20 cellular contexts compared by ENCODE assay signal in genomic region chr2:105407946-105408743, GRCh38. TPM values are rescaled to one million over a fixed set of nuclear protein-coding genes. Genes with fewer than 3 reads are reported as not detected.
DNase-seq lines count a peak whose midpoint lies in the region; ATAC-seq and TF ChIP-seq lines count a peak whose summit lies in the region.
"Had no signal": no experiment of that assay in that cellular context is flagged by ENCODE, and none has a peak within 500 bp of the region (broad histone marks: within the 10 kb centered on the region; RNA-seq: fewer than 3 reads in every experiment).

No MANE protein-coding gene starts in this region.

- peaks cover 4 to 95% (median 40%) of the 10 kb centered on the region in 12 donors for H3K4me1 ChIP-seq in heart left ventricle
- peaks cover 64% of the 10 kb centered on the region for H3K4me1 ChIP-seq in osteoblast (ENCODE audit: insufficient read depth, low read length)
- H3K4me1 ChIP-seq: BLaER1 had no signal

- 45 to 64% (median 54%) methylated on average over 7 of the region's 7 CpGs for WGBS in heart left ventricle, 4 donors

- no peaks in the 10 kb centered on the region for H3K27me3 ChIP-seq in heart left ventricle
- no peaks in the 10 kb centered on the region for H3K27me3 ChIP-seq in osteoblast (ENCODE audit: insufficient read depth, low read length)
- H3K27me3 ChIP-seq: BLaER1 had no signal

- H3K4me3 ChIP-seq in heart left ventricle (no peak overlapping the region), fibroblast of the aortic adventitia (ENCODE audit: low read depth, low read length) (no peak overlapping the region), osteoblast (ENCODE audit: insufficient read depth, low read length) (no peak overlapping the region)
- H3K4me3 ChIP-seq: BLaER1 had no signal

- DNase-seq in heart left ventricle, result peak in 2 of 5 donors; percentile 14 to 20
- DNase-seq in Right ventricle myocardium inferior (ENCODE audit: missing footprints), result no peak
- DNase-seq in fibroblast of the aortic adventitia (ENCODE audit: low read depth), result peak; percentile 58
- no peak for DNase-seq in osteoblast (ENCODE audit: insufficient read length, low spot score, missing footprints)
- no peak for DNase-seq in middle frontal gyrus (ENCODE audit: extremely low spot score, low spot score)
- no peak for DNase-seq in activated CD4-positive, CD25-positive, alpha-beta regulatory T cell treated with anti-CD3 and anti-CD28 coated beads, Interleukin-2, amount 50 U/mL, for 72 hours
- DNase-seq in caudate nucleus (lab: John Stamatoyannopoulos, UW), result no peak
- DNase-seq: CD8-positive, alpha-beta T cell; DMS79; H9; NCI-H1048; NCI-H1436 treated with DMSO at 0.1 percent for 48 hours; NCI-H2081; NCI-H510A; NCI-H774; PC-3; SHP77 had no signal

- H3K27ac ChIP-seq in heart left ventricle, result peak overlapping the region in 10 of 12 donors; percentile 15 to 81 (median 62)
- H3K27ac ChIP-seq in osteoblast (ENCODE audit: low read depth, low read length), result peak overlapping the region; percentile 95
- H3K27ac ChIP-seq in caudate nucleus (ENCODE audit: low read depth, low read length), result no peak overlapping the region
- H3K27ac ChIP-seq: BLaER1, HL-60 had no signal

- ATAC-seq in heart left ventricle (no peak), Right ventricle myocardium inferior (no peak), HG03571 (IDR thresholded peaks at IDR 0.05; ENCODE audit: unreplicated experiment) (no peak)
- ATAC-seq: CD8-positive, alpha-beta T cell; PC-3 had no signal

- H4K20me1 ChIP-seq in osteoblast (ENCODE audit: insufficient read depth, low read length), result no peaks in the 10 kb centered on the region
- H4K20me1 ChIP-seq: BLaER1 had no signal

- H3K9me3 ChIP-seq in heart left ventricle, result no peaks in the 10 kb centered on the region
- no peaks in the 10 kb centered on the region for H3K9me3 ChIP-seq in osteoblast (ENCODE audit: low read depth, low read length)
- H3K9me3 ChIP-seq: BLaER1 had no signal

- TF ChIP-seq POLR2A in heart left ventricle (IDR thresholded peaks at IDR 0.05), result no peak

- H3K79me2 ChIP-seq in osteoblast (ENCODE audit: insufficient read depth, low read length), result no peaks in the 10 kb centered on the region

- intact Hi-C loops in heart left ventricle (cut with DNase I), result loop anchor here in 1 of 10 donors (5.0 kb wide), 1 partner anchor 49 kb away; no protein-coding TSS in a partner anchor
- intact Hi-C loops in Right ventricle myocardium inferior (cut with DNase I), result no loop called here

- no peak overlapping the region for H2AFZ ChIP-seq in osteoblast (ENCODE audit: low read length)

- TF ChIP-seq CTCF in heart left ventricle (IDR thresholded peaks at IDR 0.05), result no peak
- TF ChIP-seq CTCF in fibroblast of the aortic adventitia (IDR thresholded peaks at IDR 0.05; ENCODE audit: insufficient read depth, low read length), result no peak
- no peak for TF ChIP-seq CTCF in osteoblast (IDR thresholded peaks at IDR 0.05; ENCODE audit: extremely low read depth, low read depth, low read length)

- no peak overlapping the region for H3K4me2 ChIP-seq in osteoblast (ENCODE audit: insufficient read depth, low read length)
- H3K4me2 ChIP-seq: BLaER1 had no signal

- H3K36me3 ChIP-seq in heart left ventricle (peaks cover 0 to 17% (median 0%) of the 10 kb centered on the region in 9 donors), osteoblast (ENCODE audit: insufficient read depth, low read length) (no peaks in the 10 kb centered on the region)
- H3K36me3 ChIP-seq: BLaER1 had no signal

RNA-seq across cellular contexts. Expression of gene FHL2, which starts 9.3 kb away (rescaled TPM):
- total RNA-seq in heart left ventricle (1,000 to 10,000 TPM in 7 of 9 donors, 100 to 1,000 TPM in 2; 649 to 4,692 (median 1,370) TPM), Right ventricle myocardium inferior (1,619 TPM), fibroblast of the aortic adventitia (ENCODE audit: low replicate concordance) (92.4 and 267 TPM in 2 replicates), osteoblast (566 and 568 TPM in 2 replicates)
- 100 to 1,000 TPM; 669 to 913 TPM for polyA plus RNA-seq in heart left ventricle
